Comparison of ENCODE assay signal across 27 cellular contexts in the genomic region with DNA sequence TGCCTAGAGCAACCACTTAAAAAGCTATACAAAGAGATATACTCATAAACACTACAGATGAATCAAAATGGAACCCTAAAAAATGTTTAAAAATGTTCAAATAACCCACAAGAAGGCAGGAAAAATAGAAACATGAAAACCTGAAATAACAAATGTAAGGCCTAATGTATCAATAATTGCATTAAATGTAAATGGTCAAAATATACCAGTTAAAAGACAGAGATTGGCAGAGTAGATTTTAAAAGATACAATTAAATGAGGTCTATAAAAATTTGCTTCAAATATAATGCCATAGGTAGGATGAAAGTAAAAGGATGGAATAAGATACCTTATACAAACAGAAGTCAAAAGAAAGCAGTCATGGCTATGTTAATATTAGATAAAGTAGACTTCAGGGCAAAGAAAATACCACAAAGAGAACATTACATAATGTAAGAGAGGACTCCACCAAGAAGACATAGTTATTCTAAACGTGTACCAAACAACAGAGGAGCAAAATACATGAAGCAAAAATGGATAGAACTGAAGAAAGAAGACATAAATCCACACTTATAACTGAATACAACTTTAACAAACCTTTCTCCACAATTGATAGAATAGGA.
"Had no signal": no experiment of that assay in that cellular context is flagged by ENCODE, and none has a peak within 500 bp of the region (broad histone marks: within the 10 kb centered on the region; RNA-seq: fewer than 3 reads in every experiment).

No MANE protein-coding gene starts in this region.

- H3K4me1 ChIP-seq: suprapubic skin, testis, tibial artery, tibial nerve, transverse colon, upper lobe of left lung, upper lobe of right lung, uterus, vagina had no signal

- FAIRE-seq: urothelium cell line had no signal

- DNase-seq: stimulated activated CD4-positive, alpha-beta T cell treated with anti-CD3 and anti-CD28 coated beads, Interleukin-2, amount 100 ng/mL, for 48 hours; stimulated activated CD4-positive, alpha-beta T cell treated with anti-CD3 and anti-CD28 coated beads, Interleukin-4, amount 100 ng/mL, for 1 hour; stimulated activated CD4-positive, alpha-beta T cell treated with anti-CD3 and anti-CD28 coated beads, Interleukin-4, amount 100 ng/mL, for 24 hours; stimulated activated CD4-positive, alpha-beta T cell treated with anti-CD3 and anti-CD28 coated beads, Interleukin-4, amount 100 ng/mL, for 4 hours; stimulated activated CD8-positive, alpha-beta memory T cell treated with anti-CD3 and anti-CD28 coated beads, Interleukin-4, amount 100 ng/mL, for 48 hours; stimulated activated naive B cell treated with anti-CD40 and anti-IgM and Interleukin-4, amounts not matched to agents 10 μg/mL and 1 μg/mL and 100 μg/mL, for 72 hours; stimulated activated naive CD4-positive, alpha-beta T cell; stimulated activated naive CD4-positive, alpha-beta T cell treated with Interleukin-2 at 50 U/mL for 16 hours; stimulated activated naive CD8-positive, alpha-beta T cell treated with anti-CD3 and anti-CD28 coated beads, Interleukin-15, amount 100 ng/mL, for 72 hours; stimulated activated naive CD8-positive, alpha-beta T cell treated with anti-CD3 and anti-CD28 coated beads, Interleukin-15, Interleukin-2, amounts not matched to agents 100 U/mL and 50 U/mL, for 24 hours; stomach; substantia nigra; testis; thyroid gland; tibial artery; transverse colon; trophoblast cell; upper lobe of left lung; upper lobe of right lung; uterus had no signal

- ATAC-seq: stimulated activated effector memory CD8-positive, alpha-beta T cell treated with anti-CD3 and anti-CD28 coated beads, Interleukin-12 subunit alpha, Interleukin-12 subunit beta, amount 100 ng/mL, for 72 hours; stimulated activated memory B cell treated with anti-CD40 and anti-IgM and Interleukin-4, amounts not matched to agents 10 μg/mL and 1 μg/mL and 100 μg/mL, for 72 hours; stimulated activated naive B cell treated with anti-CD40 and anti-IgM and Interleukin-4, amounts not matched to agents 10 μg/mL and 1 μg/mL and 100 μg/mL, for 72 hours; stimulated activated naive CD8-positive, alpha-beta T cell treated with anti-CD3 and anti-CD28 coated beads, Interleukin-15, amount 100 ng/mL, for 72 hours; stimulated activated naive CD8-positive, alpha-beta T cell treated with anti-CD3 and anti-CD28 coated beads, Interleukin-15, Interleukin-2, amounts not matched to agents 100 U/mL and 50 U/mL, for 24 hours; upper lobe of right lung had no signal

- H3K4me3 ChIP-seq: stomach, suprapubic skin, testis, thoracic aorta, thyroid gland, tibial artery, tibial nerve, transverse colon, upper lobe of left lung, upper lobe of right lung, uterus, vagina had no signal

- H3K27ac ChIP-seq: stomach, suprapubic skin, testis, thoracic aorta, thyroid gland, tibial artery, tibial nerve, transverse colon, upper lobe of left lung, upper lobe of right lung, uterus, vagina had no signal

- H3K36me3 ChIP-seq: suprapubic skin, thoracic aorta, thyroid gland, tibial artery, tibial nerve, transverse colon, upper lobe of left lung, upper lobe of right lung, uterus, vagina had no signal

- H3K9me3 ChIP-seq: testis, thoracic aorta, thyroid gland had no signal

- H3K27me3 ChIP-seq: stomach, testis, thyroid gland, tibial nerve, transverse colon, upper lobe of left lung, uterus, vagina had no signal
